1 cellular context compared by ENCODE assay signal in genomic region chr4:126687655-126688358, GRCh38.
TF ChIP-seq lines count a peak whose summit lies in the region.

No MANE protein-coding gene starts in this region.

TF ChIP-seq in GM23338, 12 proteins besides CTCF, POLR2A, EP300 and RAD21 (continued from another document):
- no peak for TF ChIP-seq ZNF462 (CRISPR knock-in tag; IDR thresholded peaks at IDR 0.05)
